8 cellular contexts compared by ENCODE assay signal in genomic region chr7:135253851-135254815, GRCh38. TPM values are rescaled to one million over a fixed set of nuclear protein-coding genes. Genes with fewer than 3 reads are reported as not detected.
DNase-seq lines count a peak whose midpoint lies in the region; ATAC-seq, FAIRE-seq and TF ChIP-seq lines count a peak whose summit lies in the region.

No MANE protein-coding gene starts in this region.

- H3K27me3 ChIP-seq in PC-3 (ENCODE audit: low read length) (no peaks in the 10 kb centered on the region), muscle layer of colon (ENCODE audit: control insufficient read depth in 1 of 2, insufficient read depth in 2 of 2, low read length in 2 of 2) (no peaks in the 10 kb centered on the region)

- no TSS peak for BruUV-seq in PC-3 (replicated peaks; lab: Mats Ljungman, UMichigan)

- H3K36me3 ChIP-seq in PC-3 (ENCODE audit: low read depth, low read length) (no peaks in the 10 kb centered on the region), muscle layer of colon (ENCODE audit: insufficient read depth, low read length) (no peaks in the 10 kb centered on the region)

- intact Hi-C loops in PC-3 (cut with micrococcal nuclease), result loop anchor here (5.0 kb wide), 1 partner anchor 82 kb away; the partner anchor contains the start of gene CYREN

- H3K36me3 Mint-ChIP-seq in progenitor cell of endocrine pancreas (ENCODE audit: insufficient read depth), result no peaks in the 10 kb centered on the region

- no peak overlapping the region for H3K27ac Mint-ChIP-seq in progenitor cell of endocrine pancreas

- H3K4me3 Mint-ChIP-seq in progenitor cell of endocrine pancreas (ENCODE audit: low read depth), result no peak overlapping the region

- peaks cover 2% of the 10 kb centered on the region for H3K4me1 Mint-ChIP-seq in progenitor cell of endocrine pancreas (ENCODE audit: low read depth)

- H3F3A ChIP-seq in PC-3 (ENCODE audit: low read length, unreplicated experiment), result no peaks in the 10 kb centered on the region

- no peaks in the 10 kb centered on the region for H3K79me2 ChIP-seq in PC-3 (ENCODE audit: low read length)

- POLR2A ChIA-PET in PC-3 (lab: Charles Lee; ENCODE audit: unreplicated experiment), result no interaction called here

- DNase-seq in GM12891 (ENCODE audit: insufficient read length, low spot score), result no peak
- DNase-seq in PC-3, result peak; percentile 74
- DNase-seq in epithelial cell of prostate (ENCODE audit: low read depth, low spot score), result peak; percentile 18
- no peak for DNase-seq in GM20000 (ENCODE audit: low spot score)
- DNase-seq in NCI-H2227 (lab: John Stamatoyannopoulos, UW; ENCODE audit: unreplicated experiment), result no peak
- no peak for DNase-seq in progenitor cell of endocrine pancreas (ENCODE audit: low spot score, unreplicated experiment)

- H3K9me3 ChIP-seq in PC-3 (ENCODE audit: low read length) (no peaks in the 10 kb centered on the region), muscle layer of colon (ENCODE audit: low read length) (no peaks in the 10 kb centered on the region)

- H3K9me3 Mint-ChIP-seq in progenitor cell of endocrine pancreas (ENCODE audit: low read depth), result no peaks in the 10 kb centered on the region

- FAIRE-seq in GM12891 (lab: Jason Lieb, UNC), result peak; percentile 68

- peak; percentile 98 for ATAC-seq in PC-3
- no peak for ATAC-seq in GM18505 (IDR thresholded peaks at IDR 0.05; ENCODE audit: unreplicated experiment)

- no peak for TF ChIP-seq CTCF in PC-3 (conservative IDR thresholded peaks at IDR 0.05; ENCODE audit: low read depth, low read length)
- no peak for TF ChIP-seq CTCF in GM20000 (IDR thresholded peaks at IDR 0.05; ENCODE audit: extremely low read depth, missing control alignments)
- no peak for TF ChIP-seq CTCF in progenitor cell of endocrine pancreas (IDR thresholded peaks at IDR 0.05; ENCODE audit: unreplicated experiment)

- no peaks in the 10 kb centered on the region for H3K9me2 ChIP-seq in PC-3 (replicated peaks; ENCODE audit: low read length)

- H3K27me3 Mint-ChIP-seq in progenitor cell of endocrine pancreas, result peaks cover 5% of the 10 kb centered on the region

- no peak overlapping the region for H3K4me3 ChIP-seq in PC-3 (ENCODE audit: low read length)
- no peak overlapping the region for H3K4me3 ChIP-seq in muscle layer of colon (ENCODE audit: low read depth in 1 of 2, low read length in 2 of 2)

- TF ChIP-seq POLR2A in GM12891 (IDR thresholded peaks at IDR 0.05; ENCODE audit: low read depth, low read length), result no peak
- TF ChIP-seq POLR2A in GM18505 (IDR thresholded peaks at IDR 0.05; ENCODE audit: borderline replicate concordance, extremely low read depth, insufficient read depth, insufficient read length), result no peak

- peak overlapping the region; percentile 47 for H3K27ac ChIP-seq in PC-3 (ENCODE audit: low read length)
- H3K27ac ChIP-seq in epithelial cell of prostate, result peak overlapping the region; percentile 53
- H3K27ac ChIP-seq in muscle layer of colon (ENCODE audit: low read depth, low read length), result peak overlapping the region; percentile 57

- peak overlapping the region; percentile 39 for H3K4me2 ChIP-seq in PC-3 (ENCODE audit: low read length)

- H3K9ac ChIP-seq in PC-3 (ENCODE audit: low read length) (no peak overlapping the region), muscle layer of colon (ENCODE audit: low read length) (peak overlapping the region; percentile 12)

- H3K4me1 ChIP-seq in PC-3 (ENCODE audit: insufficient read depth, low read length) (peaks cover 22% of the 10 kb centered on the region), muscle layer of colon (ENCODE audit: insufficient read depth, low read length) (peaks cover 24% of the 10 kb centered on the region)

- no peaks in the 10 kb centered on the region for H4K20me1 ChIP-seq in PC-3 (ENCODE audit: low read length)

- CTCF ChIA-PET in PC-3 (lab: Charles Lee), result interaction anchor here (1.2 kb wide), 1 partner anchor 20 kb away, joined by 4 read pairs; no protein-coding TSS in a partner anchor

- peak overlapping the region; percentile 52 for H2AFZ ChIP-seq in PC-3 (ENCODE audit: low read length)

TF ChIP-seq in GM12891, 5 proteins besides CTCF, POLR2A, EP300 and RAD21:
- TF ChIP-seq SPI1 (IDR thresholded peaks at IDR 0.05; ENCODE audit: low read depth, low read length) (peak; percentile 52), PAX5 (IDR thresholded peaks at IDR 0.05; ENCODE audit: insufficient read depth, low read length, severe bottlenecking) (no peak)

RNA-seq across cellular contexts. Expression of gene STRA8, which starts 20.5 kb away (rescaled TPM):
- not detected for polyA plus RNA-seq in GM12891 (2012; ENCODE audit: low read depth, missing spikeins)
- total RNA-seq in PC-3 (2014; rRNA removed) (not detected in 2 replicates), progenitor cell of endocrine pancreas (not detected in 2 replicates)

RNA-seq across cellular contexts. Expression of gene WDR91, which starts 42.8 kb away (rescaled TPM):
- 29.0 TPM for polyA plus RNA-seq in GM12891 (2012; ENCODE audit: low read depth, missing spikeins)
- total RNA-seq in PC-3 (2014; rRNA removed), result 12.3 and 23.0 TPM in 2 replicates
- 15.7 and 23.1 TPM in 2 replicates for total RNA-seq in progenitor cell of endocrine pancreas

Comparison
In these comparisons a context has a peak if more than half of its experiments do, and no peak if none do; other contexts are left out.
1. DNase-seq: peak in PC-3 (single experiment) and epithelial cell of prostate (single experiment); none in GM12891 (single experiment), GM20000 (single experiment), NCI-H2227 (single experiment) and progenitor cell of endocrine pancreas (single experiment).
2. Peak in every context shown above with its lines, with median percentiles within 50 percentile points of each other: H3K27ac ChIP-seq.